Comparison of ENCODE assay signal across 1 cellular context in genomic region chr14:61672796-61673195, GRCh38.
TF ChIP-seq lines count a peak whose summit lies in the region.

No MANE protein-coding gene starts in this region.

TF ChIP-seq in IMR-90, 13 proteins besides CTCF, POLR2A, EP300 and RAD21:
- TF ChIP-seq MAZ (IDR thresholded peaks at IDR 0.05; ENCODE audit: borderline replicate concordance, low read depth, low read length) (no peak), BHLHE40 (IDR thresholded peaks at IDR 0.05; ENCODE audit: low read depth, low read length) (no peak), FOS (IDR thresholded peaks at IDR 0.05; ENCODE audit: low read depth, low read length) (no peak), RCOR1 (IDR thresholded peaks at IDR 0.05; ENCODE audit: insufficient replicate concordance, low read length) (no peak), CEBPB (IDR thresholded peaks at IDR 0.05; ENCODE audit: low read depth, low read length) (no peak), MAFK (IDR thresholded peaks at IDR 0.05; ENCODE audit: low read depth, low read length) (no peak), CHD1 (IDR thresholded peaks at IDR 0.05; ENCODE audit: low read depth, low read length) (no peak), SMC3 (IDR thresholded peaks at IDR 0.05; ENCODE audit: low read depth, low read length) (no peak), USF2 (IDR thresholded peaks at IDR 0.05; ENCODE audit: low read depth, low read length) (no peak)
